ENCODE assay signal across 7 cellular contexts in genomic region chr5:159993194-159993593, GRCh38.
"Had no signal": no experiment of that assay in that cellular context is flagged by ENCODE, and none has a peak within 500 bp of the region (broad histone marks: within the 10 kb centered on the region; RNA-seq: fewer than 3 reads in every experiment).

No MANE protein-coding gene starts in this region.

- DNase-seq: H9, KG1 had no signal

- H3K4me1 Mint-ChIP-seq: GM23338, IgD-negative memory B cell had no signal

- H3K4me3 Mint-ChIP-seq: GM23338, H9, IgD-negative memory B cell had no signal

- H2AFZ ChIP-seq: GM23338 had no signal

- H3K4me2 ChIP-seq: GM23338 had no signal

- H3K27ac Mint-ChIP-seq: GM23338, H9, IgD-negative memory B cell had no signal

- FAIRE-seq: H1, H54, HTR-8/SVneo had no signal

- ATAC-seq: GM23338 had no signal

- H3K4me3 ChIP-seq: GM23338 had no signal
